8 cellular contexts compared by ENCODE assay signal in the genomic region with DNA sequence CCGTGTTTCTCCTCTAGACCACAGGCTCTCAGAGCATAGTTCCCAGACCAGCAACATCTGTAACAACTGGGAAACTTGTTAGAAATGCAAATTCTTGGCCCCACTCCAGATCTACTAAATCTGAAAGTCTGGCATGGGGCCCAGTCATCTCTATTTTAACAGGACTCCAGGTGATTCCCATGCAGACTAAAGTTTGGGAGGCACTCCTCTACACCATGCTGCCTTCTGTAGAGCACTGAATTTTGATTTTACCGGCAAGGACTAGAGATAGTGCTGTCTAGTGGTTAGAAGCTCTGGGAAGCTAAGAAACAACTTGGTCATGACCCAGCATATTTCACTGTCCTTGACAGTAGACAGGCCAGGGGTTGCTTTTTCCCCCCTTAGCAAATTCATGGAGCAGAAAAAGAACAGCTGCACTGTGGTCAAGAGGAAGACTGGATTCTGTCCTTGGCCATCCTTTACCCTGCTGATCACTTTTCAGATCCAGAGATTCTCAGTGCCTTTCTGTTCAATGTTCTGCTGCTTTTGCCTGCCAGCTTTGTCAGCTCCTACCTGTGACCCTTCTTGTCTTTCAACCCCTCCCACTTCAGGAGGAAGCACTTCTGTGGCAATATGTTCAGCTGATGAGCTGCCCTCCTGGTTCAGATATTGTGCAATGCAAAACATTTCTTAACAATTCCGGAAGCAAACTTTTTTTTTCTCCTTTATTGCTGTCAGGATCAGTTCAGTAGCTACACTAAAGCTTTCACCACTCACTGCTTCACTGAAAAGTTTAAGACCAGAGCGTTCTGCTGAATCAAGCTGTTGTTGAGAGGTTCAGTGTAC.
DNase-seq lines count a peak whose midpoint lies in the region; ATAC-seq, FAIRE-seq and TF ChIP-seq lines count a peak whose summit lies in the region.

No MANE protein-coding gene starts in this region.

- peak overlapping the region in 4 of 7 donors; percentile 43 to 86 (median 56) for H3K27ac Mint-ChIP-seq in CD4-positive, alpha-beta memory T cell

- no peak overlapping the region for H3K4ac ChIP-seq in neuronal stem cell (ENCODE audit: low read length)

- 13% methylated on average over 4 of the region's 4 CpGs for WGBS in K562 (ENCODE audit: insufficient coverage, low coverage, missing lambda C conversion rate)
- no CpG with 5 or more reads among the region's 4 CpGs for WGBS in neuronal stem cell (ENCODE audit: extremely low coverage in 2 of 2, insufficient read length in 2 of 2, insufficient replicate concordance in 1 of 2), 2 donors

- H3K23ac ChIP-seq in neuronal stem cell (ENCODE audit: low read depth, low read length, poor library complexity) = no peak overlapping the region

- H3K4me2 ChIP-seq in K562 (ENCODE audit: insufficient read depth, low read length) = no peak overlapping the region
- H3K4me2 ChIP-seq in neuronal stem cell (ENCODE audit: insufficient read depth, low read length, poor library complexity, severe bottlenecking) = no peak overlapping the region

- peak; percentile 57; the same call in 1 of the 2 replicates for TF ChIP-seq EP300 in K562 (IDR thresholded peaks at IDR 0.05; ENCODE audit: low read length)

- POLR2A ChIA-PET in CD4-positive, alpha-beta memory T cell (lab: Charles Lee; ENCODE audit: partially characterized antibody) = interaction anchor here (1.6 kb wide), 1 partner anchor 314 kb away, joined by 4 read pairs; no protein-coding TSS in a partner anchor
- POLR2A ChIA-PET in K562 (lab: Yijun Ruan, JAX) = interaction anchor here (0.6 to 2.4 kb wide), 14 partner anchors 9 to 177 kb away, joined by 3 to 6 read pairs (median 3); no protein-coding TSS in a partner anchor

- TF ChIP-seq POLR2A in K562 (conservative IDR thresholded peaks at IDR 0.05) = no peak

- no peaks in the 10 kb centered on the region for H3K27me3 ChIP-seq in CD4-positive, alpha-beta memory T cell (ENCODE audit: insufficient read depth, low read length)
- H3K27me3 ChIP-seq in K562 (ENCODE audit: control insufficient read depth in 2 of 2, insufficient read depth in 2 of 2, low read length in 2 of 2) (no peaks in the 10 kb centered on the region), neuronal stem cell (ENCODE audit: control insufficient read depth in 3 of 3, insufficient read depth in 3 of 3, low read depth in 1 of 3, low read length in 3 of 3) (no peaks in the 10 kb centered on the region)

- peak overlapping the region in 6 of 8 donors; percentile 0 to 69 (median 30) for H3K4me3 Mint-ChIP-seq in CD4-positive, alpha-beta memory T cell

- peak; percentile 81 for FAIRE-seq in K562 (lab: Jason Lieb, UNC)

- ATAC-seq in GM21367 (IDR thresholded peaks at IDR 0.05; ENCODE audit: unreplicated experiment) (peak; percentile 36), K562 (peak; percentile 79), HG03521 (IDR thresholded peaks at IDR 0.05; ENCODE audit: unreplicated experiment) (no peak)

- no peak overlapping the region for H2BK120ac ChIP-seq in neuronal stem cell (ENCODE audit: low read depth, low read length)

- H3K9me3 ChIP-seq in CD4-positive, alpha-beta memory T cell (ENCODE audit: control insufficient read depth in 1 of 2, low read length in 2 of 2) = no peaks in the 10 kb centered on the region
- H3K9me3 ChIP-seq in K562 (replicated peaks; ENCODE audit: control insufficient read depth, insufficient read depth, low read depth, low read length) = 0 out of 2 replicates have a peak, but pooled peaks cover 5% of the 10 kb centered on the region
- no peaks in the 10 kb centered on the region for H3K9me3 ChIP-seq in neuronal stem cell (replicated peaks in 1 of 2; ENCODE audit: control insufficient read depth in 2 of 2, insufficient read depth in 1 of 2, low read depth in 1 of 2, low read length in 2 of 2)

- peaks cover 24% of the 10 kb centered on the region for H3K4me1 ChIP-seq in CD4-positive, alpha-beta memory T cell (ENCODE audit: insufficient read depth, low read length)
- H3K4me1 ChIP-seq in K562 (replicated peaks in 1 of 2; ENCODE audit: control insufficient read depth in 2 of 2, insufficient read depth in 2 of 2, low read length in 2 of 2) (peaks cover 5 to 35% of the 10 kb centered on the region in 2 experiments; a peak in 3 of 5 replicates), neuronal stem cell (ENCODE audit: control insufficient read depth in 2 of 2, insufficient read depth in 1 of 2, low read depth in 1 of 2, low read length in 2 of 2) (no peaks in the 10 kb centered on the region)

- no peak overlapping the region for H3K18ac ChIP-seq in neuronal stem cell (ENCODE audit: low read length)

- H3K4me3 ChIP-seq in CD4-positive, alpha-beta memory T cell (ENCODE audit: low read length in 2 of 2) = no peak overlapping the region
- H3K4me3 ChIP-seq in K562 (no peak overlapping the region), neuronal stem cell (ENCODE audit: low read length in 2 of 2) (no peak overlapping the region)

- H3K79me1 ChIP-seq in neuronal stem cell (ENCODE audit: low read depth, low read length) = no peaks in the 10 kb centered on the region

- intact Hi-C loops in CD4-positive, alpha-beta memory T cell (cut with micrococcal nuclease) = no loop called here
- intact Hi-C loops in K562 (cut with micrococcal nuclease) = loop anchor here (5.0 kb wide), 3 partner anchors 73 to 153 kb away; no protein-coding TSS in a partner anchor

- TF ChIP-seq RAD21 in K562 (CRISPR knock-in tag; conservative IDR thresholded peaks at IDR 0.05 in 1 of 2, IDR thresholded peaks at IDR 0.05 in 1 of 2) = no peak

- no peaks in the 10 kb centered on the region for H3K36me3 Mint-ChIP-seq in CD4-positive, alpha-beta memory T cell

- H3K9me3 Mint-ChIP-seq in CD4-positive, alpha-beta memory T cell = peaks cover 0 to 9% (median 3%) of the 10 kb centered on the region in 8 donors

- H2BK15ac ChIP-seq in neuronal stem cell (ENCODE audit: low read length) = no peak overlapping the region

- peak in 3 of 5 donors; percentile 9 to 17 (median 15) for DNase-seq in CD4-positive, alpha-beta memory T cell
- DNase-seq in NCI-H1105 treated with DMSO at 0.1 percent for 48 hours (lab: John Stamatoyannopoulos, UW) (peak; percentile 84), K562 (ENCODE audit: extremely low read depth in 1 of 4, low spot score in 3 of 4) (peak in 2 of 4 experiments; percentile 34 to 60), myocyte (ENCODE audit: low read depth) (peak; percentile 85), neuronal stem cell (ENCODE audit: low spot score) (no peak), putamen (ENCODE audit: low spot score) (no peak)

- CTCF ChIA-PET in CD4-positive, alpha-beta memory T cell (lab: Charles Lee; ENCODE audit: partially characterized antibody) = interaction anchor here (1.3 to 1.5 kb wide), 3 partner anchors 129 to 176 kb away, joined by 3 to 4 read pairs (median 3); no protein-coding TSS in a partner anchor
- CTCF ChIA-PET in K562 (lab: Yijun Ruan, JAX; ENCODE audit: low intra/inter-chr PET ratio) = no interaction called here

- H4K8ac ChIP-seq in neuronal stem cell (ENCODE audit: low read depth, low read length) = no peak overlapping the region

- no peaks in the 10 kb centered on the region for H3K36me3 ChIP-seq in CD4-positive, alpha-beta memory T cell (ENCODE audit: insufficient read depth, low read length)
- H3K36me3 ChIP-seq in K562 (ENCODE audit: control insufficient read depth, insufficient read depth, low read length) (no peaks in the 10 kb centered on the region), neuronal stem cell (replicated peaks in 1 of 2; ENCODE audit: control insufficient read depth in 2 of 2, insufficient read depth in 2 of 2, low read length in 2 of 2) (no peaks in the 10 kb centered on the region)

- in situ Hi-C loops in K562 (cut with MboI) = no loop called here

- BruUV-seq in K562 (replicated peaks; lab: Mats Ljungman, UMichigan) = no TSS peak

- no peaks in the 10 kb centered on the region for H3K79me2 ChIP-seq in K562 (ENCODE audit: control insufficient read depth, insufficient read depth, low read length)

- H2BK12ac ChIP-seq in neuronal stem cell (ENCODE audit: low read length) = no peak overlapping the region

- H2AFZ ChIP-seq in K562 (ENCODE audit: low read depth, low read length) (peak overlapping the region; percentile 34), neuronal stem cell (ENCODE audit: low read length) (no peak overlapping the region)

- H3K14ac ChIP-seq in neuronal stem cell (ENCODE audit: low read length) = no peak overlapping the region

- no peak overlapping the region for H4K91ac ChIP-seq in neuronal stem cell (ENCODE audit: low read depth, low read length, poor library complexity)

- peaks cover 15 to 35% (median 18%) of the 10 kb centered on the region in 4 donors for H3K4me1 Mint-ChIP-seq in CD4-positive, alpha-beta memory T cell

- H3K27me3 Mint-ChIP-seq in CD4-positive, alpha-beta memory T cell = no peaks in the 10 kb centered on the region

- no peak overlapping the region for H2AK5ac ChIP-seq in neuronal stem cell (ENCODE audit: low read depth, low read length)

- H4K20me1 ChIP-seq in K562 (replicated peaks; ENCODE audit: control insufficient read depth, insufficient read depth, low read length) = no peaks in the 10 kb centered on the region

- H3K9ac ChIP-seq in K562 (ENCODE audit: insufficient read depth in 1 of 2, low read depth in 2 of 2, low read length in 2 of 2) = no peak overlapping the region
- no peak overlapping the region for H3K9ac ChIP-seq in neuronal stem cell (ENCODE audit: low read depth, low read length, poor library complexity)

- H2BK5ac ChIP-seq in neuronal stem cell (ENCODE audit: low read length) = no peak overlapping the region

- no peak for TF ChIP-seq CTCF in K562 (IDR thresholded peaks at IDR 0.05 in 2 of 3, conservative IDR thresholded peaks at IDR 0.05 in 1 of 3; ENCODE audit: insufficient read depth in 2 of 3, low read depth in 1 of 3, low read length in 3 of 3)

- H3K9me1 ChIP-seq in K562 (ENCODE audit: control insufficient read depth, insufficient read depth, low read length) = no peaks in the 10 kb centered on the region

- H3K27ac ChIP-seq in CD4-positive, alpha-beta memory T cell (ENCODE audit: low read depth, low read length) = no peak overlapping the region
- H3K27ac ChIP-seq in K562 (ENCODE audit: extremely low read depth, low read depth, low read length) = 0 out of 3 replicates have a peak overlapping the region, but pooled peaks have one; percentile 15
- H3K27ac ChIP-seq in neuronal stem cell (replicated peaks; ENCODE audit: low read length) = no peak overlapping the region

TF ChIP-seq in K562, 482 proteins besides CTCF, POLR2A, EP300 and RAD21 (continues in another document):
- TF ChIP-seq ZNF217 (CRISPR knock-in tag; IDR thresholded peaks at IDR 0.05) (no peak), SRF (CRISPR knock-in tag; IDR thresholded peaks at IDR 0.05) (no peak), RBM17 (IDR thresholded peaks at IDR 0.05; ENCODE audit: borderline replicate concordance, low read depth, low read length) (no peak), SMARCA4 (IDR thresholded peaks at IDR 0.05) (0 out of 2 replicates have a peak, but pooled peaks have one; percentile 29), SPI1 (IDR thresholded peaks at IDR 0.05; ENCODE audit: borderline replicate concordance, low read depth, low read length) (0 out of 2 replicates have a peak, but pooled peaks have one; percentile 13), MTA3 (IDR thresholded peaks at IDR 0.05; ENCODE audit: borderline replicate concordance) (no peak), MECOM (CRISPR knock-in tag; IDR thresholded peaks at IDR 0.05) (no peak)

Comparison
In these comparisons a context has a peak if more than half of its experiments do, and no peak if none do; other contexts are left out.
1. DNase-seq: peak in CD4-positive, alpha-beta memory T cell (3 of 5), NCI-H1105 treated with DMSO at 0.1 percent for 48 hours (single experiment) and myocyte (single experiment); none in neuronal stem cell (single experiment) and putamen (single experiment).